In the genomic region with DNA sequence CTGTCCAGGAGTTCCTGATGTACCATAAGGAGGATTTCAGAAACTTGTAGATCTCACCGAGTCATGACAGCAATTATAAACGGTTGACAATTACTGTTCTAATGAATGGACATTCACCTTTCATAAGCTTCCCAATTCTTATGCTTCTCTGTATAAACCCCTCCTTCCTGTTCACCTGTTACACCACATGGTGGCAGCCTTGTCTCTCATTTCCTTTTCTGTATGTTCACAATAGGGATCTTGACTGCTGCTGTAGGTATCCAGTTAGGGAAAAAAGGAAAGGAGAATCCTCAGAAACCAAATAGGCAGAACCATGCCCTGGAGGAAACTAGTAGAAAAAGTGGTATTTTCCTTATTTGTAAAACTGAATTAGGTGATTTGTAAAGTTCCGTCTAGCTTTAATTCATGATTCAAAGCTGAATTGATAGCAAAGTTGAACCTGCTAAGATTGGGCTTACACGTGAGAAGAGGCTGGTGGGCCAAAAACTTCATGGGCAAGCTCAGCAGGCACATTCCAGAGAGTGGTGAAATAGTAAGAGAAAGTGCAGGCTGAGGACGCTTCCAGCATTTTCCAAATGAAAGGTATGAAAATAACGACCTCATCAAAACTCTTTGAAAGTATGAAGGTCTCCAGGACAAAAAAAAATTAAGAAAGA, we compare ENCODE assay signal across 1 cellular context.
A peak's percentile ranks its signal among the peaks of the same experiment; 100 is the strongest.
TF ChIP-seq lines count a peak whose summit lies in the region.

No MANE protein-coding gene starts in this region.

TF ChIP-seq in HepG2, 621 proteins besides CTCF, POLR2A, EP300 and RAD21 (continued from another document):
- TF ChIP-seq HMGXB3 (CRISPR knock-in tag; IDR thresholded peaks at IDR 0.05; ENCODE audit: borderline replicate concordance), result peak; percentile 70; the same call in 1 of the 2 replicates
- TF ChIP-seq FOXA3 (CRISPR knock-in tag; IDR thresholded peaks at IDR 0.05), result peak; percentile 69
- TF ChIP-seq SMC3 (IDR thresholded peaks at IDR 0.05; ENCODE audit: low read length), result peak; percentile 98
- TF ChIP-seq, protein P1, sequence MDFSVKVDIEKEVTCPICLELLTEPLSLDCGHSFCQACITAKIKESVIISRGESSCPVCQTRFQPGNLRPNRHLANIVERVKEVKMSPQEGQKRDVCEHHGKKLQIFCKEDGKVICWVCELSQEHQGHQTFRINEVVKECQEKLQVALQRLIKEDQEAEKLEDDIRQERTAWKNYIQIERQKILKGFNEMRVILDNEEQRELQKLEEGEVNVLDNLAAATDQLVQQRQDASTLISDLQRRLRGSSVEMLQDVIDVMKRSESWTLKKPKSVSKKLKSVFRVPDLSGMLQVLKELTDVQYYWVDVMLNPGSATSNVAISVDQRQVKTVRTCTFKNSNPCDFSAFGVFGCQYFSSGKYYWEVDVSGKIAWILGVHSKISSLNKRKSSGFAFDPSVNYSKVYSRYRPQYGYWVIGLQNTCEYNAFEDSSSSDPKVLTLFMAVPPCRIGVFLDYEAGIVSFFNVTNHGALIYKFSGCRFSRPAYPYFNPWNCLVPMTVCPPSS (IDR thresholded peaks at IDR 0.05), result no peak
- peak; percentile 68 for TF ChIP-seq ELF3 (CRISPR knock-in tag; IDR thresholded peaks at IDR 0.05)
- TF ChIP-seq IRX3 (CRISPR knock-in tag; IDR thresholded peaks at IDR 0.05; ENCODE audit: borderline replicate concordance, low read depth), result no peak
- TF ChIP-seq TIGD3 (CRISPR knock-in tag; IDR thresholded peaks at IDR 0.05; ENCODE audit: borderline replicate concordance), result no peak
- TF ChIP-seq SMAD3 (CRISPR knock-in tag; IDR thresholded peaks at IDR 0.05), result peak; percentile 64; the same call in 1 of the 2 replicates
- TF ChIP-seq SOX5 (CRISPR knock-in tag; IDR thresholded peaks at IDR 0.05; ENCODE audit: borderline replicate concordance), result 0 out of 2 replicates have a peak, but pooled peaks have one; percentile 38
- 0 out of 2 replicates have a peak, but pooled peaks have one; percentile 19 for TF ChIP-seq ZNF281 (CRISPR knock-in tag; IDR thresholded peaks at IDR 0.05; ENCODE audit: borderline replicate concordance)
- TF ChIP-seq ERF (CRISPR knock-in tag; IDR thresholded peaks at IDR 0.05), result peak; percentile 68; the same call in 1 of the 2 replicates
- 0 out of 2 replicates have a peak, but pooled peaks have one; percentile 44 for TF ChIP-seq ZFP1 (CRISPR knock-in tag; IDR thresholded peaks at IDR 0.05)
- no peak for TF ChIP-seq FOXA1 (IDR thresholded peaks at IDR 0.05)
- TF ChIP-seq FOXA1 (CRISPR knock-in tag; IDR thresholded peaks at IDR 0.05), result peak; percentile 64
- TF ChIP-seq ZSCAN9 (CRISPR knock-in tag; IDR thresholded peaks at IDR 0.05; ENCODE audit: borderline replicate concordance), result peak; percentile 85
- TF ChIP-seq GATAD2A (CRISPR knock-in tag; IDR thresholded peaks at IDR 0.05), result 0 out of 2 replicates have a peak, but pooled peaks have one; percentile 35
